In genomic region chr1:200969726-200970521, GRCh38 we compare ENCODE assay signal across 10 cellular contexts. TPM values are rescaled to one million over a fixed set of nuclear protein-coding genes. Genes with fewer than 3 reads are reported as not detected.
DNase-seq lines count a peak whose midpoint lies in the region; ATAC-seq and TF ChIP-seq lines count a peak whose summit lies in the region.
"Had no signal": no experiment of that assay in that cellular context is flagged by ENCODE, and none has a peak within 500 bp of the region (broad histone marks: within the 10 kb centered on the region; RNA-seq: fewer than 3 reads in every experiment).

No MANE protein-coding gene starts in this region.

- intact Hi-C loops in lower lobe of right lung (cut with DNase I) (loop anchor here (5.0 kb wide), 1 partner anchor 72 kb away; no protein-coding TSS in a partner anchor), head of caudate nucleus (cut with DNase I) (loop anchor here (5.0 kb wide), 1 partner anchor 142 kb away; the partner anchor contains the start of gene CACNA1S)

- H3K27ac ChIP-seq in CD4-positive, CD25-positive, alpha-beta regulatory T cell (ENCODE audit: insufficient read depth, low read length, poor library complexity, severe bottlenecking) = no peak overlapping the region
- H3K27ac ChIP-seq in lower lobe of right lung = no peak overlapping the region

- no peak for TF ChIP-seq CTCF in lower lobe of right lung (IDR thresholded peaks at IDR 0.05)

- ATAC-seq in CD4-positive, CD25-positive, alpha-beta regulatory T cell (ENCODE audit: low read depth in 2 of 2) = no peak
- peak; percentile 83 for ATAC-seq in GM19025 (IDR thresholded peaks at IDR 0.05; ENCODE audit: low read depth, unreplicated experiment)
- peak; percentile 74 for ATAC-seq in HG03045 (IDR thresholded peaks at IDR 0.05; ENCODE audit: unreplicated experiment)
- ATAC-seq in activated T-cell treated with anti-CD3 and anti-CD28 coated beads, Interleukin-2, amount 50 U/mL, for 4 hours = peak; percentile 32 to 42
- no peak for ATAC-seq in lower lobe of right lung

- peaks cover 33% of the 10 kb centered on the region for H3K36me3 Mint-ChIP-seq in CD4-positive, CD25-positive, alpha-beta regulatory T cell
- peaks cover 15% of the 10 kb centered on the region for H3K36me3 Mint-ChIP-seq in activated T-cell treated with anti-CD3 and anti-CD28 coated beads, Interleukin-2, amount 50 U/mL, for 4 hours (ENCODE audit: insufficient read depth)

- DNase-seq in CD4-positive, CD25-positive, alpha-beta regulatory T cell = no peak
- DNase-seq in activated T-cell treated with anti-CD3 and anti-CD28 coated beads, Interleukin-2, amount 50 U/mL, for 4 hours = no peak
- DNase-seq in lower lobe of right lung = no peak
- no peak for DNase-seq in head of caudate nucleus
- DNase-seq in retina = no peak
- DNase-seq in amniotic stem cell (lab: John Stamatoyannopoulos, UW) = no peak
- DNase-seq: SHP77 treated with DMSO at 0.1 percent for 48 hours had no signal

- peak overlapping the region in 1 of 4 donors; percentile 13 for H3K4me3 Mint-ChIP-seq in CD4-positive, CD25-positive, alpha-beta regulatory T cell
- no peak overlapping the region for H3K4me3 Mint-ChIP-seq in activated T-cell treated with anti-CD3 and anti-CD28 coated beads, Interleukin-2, amount 50 U/mL, for 4 hours
- H3K4me3 Mint-ChIP-seq: dendritic cell treated with granulocyte-macrophage colony-stimulating factor and Interleukin-4, amounts not matched to agents 40 ng/mL and 50 ng/mL, for 4 days had no signal

- peak overlapping the region in 2 of 3 donors; percentile 47 to 54 for H3K27ac Mint-ChIP-seq in CD4-positive, CD25-positive, alpha-beta regulatory T cell
- H3K27ac Mint-ChIP-seq: dendritic cell treated with granulocyte-macrophage colony-stimulating factor and Interleukin-4, amounts not matched to agents 40 ng/mL and 50 ng/mL, for 4 days had no signal

- H3K4me1 Mint-ChIP-seq in CD4-positive, CD25-positive, alpha-beta regulatory T cell = peaks cover 0 to 6% (median 2%) of the 10 kb centered on the region in 4 donors
- peaks cover 5% of the 10 kb centered on the region for H3K4me1 Mint-ChIP-seq in activated T-cell treated with anti-CD3 and anti-CD28 coated beads, Interleukin-2, amount 50 U/mL, for 4 hours (ENCODE audit: low read depth)

- no peaks in the 10 kb centered on the region for H3K27me3 ChIP-seq in CD4-positive, CD25-positive, alpha-beta regulatory T cell (ENCODE audit: control insufficient read depth, insufficient read depth, low read length)
- no peaks in the 10 kb centered on the region for H3K27me3 ChIP-seq in lower lobe of right lung (ENCODE audit: low read depth)

- no peaks in the 10 kb centered on the region for H3K9me3 ChIP-seq in CD4-positive, CD25-positive, alpha-beta regulatory T cell (ENCODE audit: control insufficient read depth in 2 of 2, low read length in 2 of 2)
- H3K9me3 ChIP-seq in lower lobe of right lung = no peaks in the 10 kb centered on the region

- no peaks in the 10 kb centered on the region for H3K27me3 Mint-ChIP-seq in CD4-positive, CD25-positive, alpha-beta regulatory T cell
- no peaks in the 10 kb centered on the region for H3K27me3 Mint-ChIP-seq in activated T-cell treated with anti-CD3 and anti-CD28 coated beads, Interleukin-2, amount 50 U/mL, for 4 hours (ENCODE audit: low read depth)
- H3K27me3 Mint-ChIP-seq: dendritic cell treated with granulocyte-macrophage colony-stimulating factor and Interleukin-4, amounts not matched to agents 40 ng/mL and 50 ng/mL, for 4 days had no signal

- H3K4me1 ChIP-seq in CD4-positive, CD25-positive, alpha-beta regulatory T cell (ENCODE audit: control insufficient read depth, insufficient read depth, low read length, poor library complexity, severe bottlenecking) = no peaks in the 10 kb centered on the region
- H3K4me1 ChIP-seq in lower lobe of right lung = peaks cover 7% of the 10 kb centered on the region

- peaks cover 44% of the 10 kb centered on the region for H3K36me3 ChIP-seq in CD4-positive, CD25-positive, alpha-beta regulatory T cell (ENCODE audit: control insufficient read depth, insufficient read depth, low read length)
- H3K36me3 ChIP-seq in lower lobe of right lung = peaks cover 5% of the 10 kb centered on the region

- no peaks in the 10 kb centered on the region for H3K9me3 Mint-ChIP-seq in CD4-positive, CD25-positive, alpha-beta regulatory T cell
- no peaks in the 10 kb centered on the region for H3K9me3 Mint-ChIP-seq in activated T-cell treated with anti-CD3 and anti-CD28 coated beads, Interleukin-2, amount 50 U/mL, for 4 hours
- H3K9me3 Mint-ChIP-seq: dendritic cell treated with granulocyte-macrophage colony-stimulating factor and Interleukin-4, amounts not matched to agents 40 ng/mL and 50 ng/mL, for 4 days had no signal

- no peak overlapping the region for H3K4me3 ChIP-seq in CD4-positive, CD25-positive, alpha-beta regulatory T cell (ENCODE audit: low read depth, low read length)
- H3K4me3 ChIP-seq in lower lobe of right lung = no peak overlapping the region

RNA-seq across cellular contexts. Expression of gene KIF21B, which starts 53.6 kb away (rescaled TPM):
- total RNA-seq in CD4-positive, CD25-positive, alpha-beta regulatory T cell = 96.9 TPM
- 1 to 10 TPM; 2.3 to 3.5 (median 3.0) TPM for polyA plus RNA-seq in CD4-positive, CD25-positive, alpha-beta regulatory T cell
- 10 to 100 TPM; 24.2 to 36.3 (median 30.3) TPM for total RNA-seq in activated T-cell treated with anti-CD3 and anti-CD28 coated beads, Interleukin-2, amount 50 U/mL, for 4 hours
- 4.7 TPM for total RNA-seq in lower lobe of right lung

Comparison
In these comparisons a context has a peak if more than half of its experiments do, and no peak if none do; other contexts are left out.
1. ATAC-seq: peak in GM19025 (single experiment), HG03045 (single experiment) and activated T-cell treated with anti-CD3 and anti-CD28 coated beads, Interleukin-2, amount 50 U/mL, for 4 hours (2 of 2); none in CD4-positive, CD25-positive, alpha-beta regulatory T cell (0 of 2) and lower lobe of right lung (0 of 2).